Comparison of ENCODE assay signal across 14 cellular contexts in genomic region chr7:105205592-105206211, GRCh38.
DNase-seq lines count a peak whose midpoint lies in the region; ATAC-seq, FAIRE-seq and TF ChIP-seq lines count a peak whose summit lies in the region.
"Had no signal": no experiment of that assay in that cellular context is flagged by ENCODE, and none has a peak within 500 bp of the region (broad histone marks: within the 10 kb centered on the region; RNA-seq: fewer than 3 reads in every experiment).

No MANE protein-coding gene starts in this region.

- no peak overlapping the region for H3K4me2 ChIP-seq in osteoblast (ENCODE audit: insufficient read depth, low read length)
- H3K4me2 ChIP-seq: hepatocyte had no signal

- no peak for TF ChIP-seq POLR2A in gastroesophageal sphincter (IDR thresholded peaks at IDR 0.05)

- intact Hi-C loops in activated naive CD4-positive, alpha-beta T cell treated with anti-CD3 and anti-CD28 coated beads for 36 hours (cut with micrococcal nuclease): loop anchor here (1.0 to 5.0 kb wide), 8 partner anchors 17 to 907 kb away; partner anchors contain the start of gene SYPL1

- no peak for TF ChIP-seq EP300 in gastroesophageal sphincter (IDR thresholded peaks at IDR 0.05)

- no peaks in the 10 kb centered on the region for H3K9me3 Mint-ChIP-seq in activated naive CD4-positive, alpha-beta T cell treated with anti-CD3 and anti-CD28 coated beads for 36 hours
- H3K9me3 Mint-ChIP-seq: type B pancreatic cell had no signal

- DNase-seq in activated T-cell treated with anti-CD3 and anti-CD28 coated beads for 48 hours (ENCODE audit: low read depth): peak; percentile 25
- no peak for DNase-seq in activated T-cell treated with anti-CD3 and anti-CD28 coated beads for 4 hours
- DNase-seq in activated naive CD4-positive, alpha-beta T cell treated with anti-CD3 and anti-CD28 coated beads for 36 hours: peak; percentile 74
- DNase-seq in osteoblast (ENCODE audit: insufficient read length, low spot score, missing footprints): peak; percentile 10
- DNase-seq in D721Med (ENCODE audit: insufficient read length, low spot score): no peak
- DNase-seq in cerebellum (ENCODE audit: low spot score): no peak
- no peak for DNase-seq in NCI-H1105 (lab: John Stamatoyannopoulos, UW)
- DNase-seq: NCI-H446, OCI-M1, right lobe of liver had no signal

- H3K4me3 Mint-ChIP-seq in activated naive CD4-positive, alpha-beta T cell treated with anti-CD3 and anti-CD28 coated beads for 36 hours: peak overlapping the region; percentile 63
- H3K4me3 Mint-ChIP-seq: type B pancreatic cell had no signal

- H3K79me2 ChIP-seq in osteoblast (ENCODE audit: insufficient read depth, low read length): peaks cover 75% of the 10 kb centered on the region

- peak overlapping the region; percentile 7 for H3K27ac ChIP-seq in osteoblast (ENCODE audit: low read depth, low read length)
- no peak overlapping the region for H3K27ac ChIP-seq in gastroesophageal sphincter
- H3K27ac ChIP-seq: hepatocyte, right lobe of liver had no signal

- peaks cover 7% of the 10 kb centered on the region for H3K36me3 Mint-ChIP-seq in activated naive CD4-positive, alpha-beta T cell treated with anti-CD3 and anti-CD28 coated beads for 36 hours (ENCODE audit: low read depth)

- TF ChIP-seq CTCF in osteoblast (IDR thresholded peaks at IDR 0.05; ENCODE audit: extremely low read depth, low read depth, low read length): no peak
- TF ChIP-seq CTCF in D721Med (IDR thresholded peaks at IDR 0.05; ENCODE audit: insufficient read depth, missing control alignments): no peak
- no peak for TF ChIP-seq CTCF in gastroesophageal sphincter (IDR thresholded peaks at IDR 0.05)

- no peaks in the 10 kb centered on the region for H3K27me3 Mint-ChIP-seq in activated naive CD4-positive, alpha-beta T cell treated with anti-CD3 and anti-CD28 coated beads for 36 hours (ENCODE audit: low read depth)
- H3K27me3 Mint-ChIP-seq: type B pancreatic cell had no signal

- H3K36me3 ChIP-seq in osteoblast (ENCODE audit: insufficient read depth, low read length): peaks cover 5% of the 10 kb centered on the region
- H3K36me3 ChIP-seq in gastroesophageal sphincter: peaks cover 0 to 9% of the 10 kb centered on the region in 2 donors
- H3K36me3 ChIP-seq: right lobe of liver had no signal

- H3K27me3 ChIP-seq in osteoblast (ENCODE audit: insufficient read depth, low read length): no peaks in the 10 kb centered on the region
- no peaks in the 10 kb centered on the region for H3K27me3 ChIP-seq in gastroesophageal sphincter
- H3K27me3 ChIP-seq: hepatocyte, right lobe of liver had no signal

- peaks cover 22% of the 10 kb centered on the region for H4K20me1 ChIP-seq in osteoblast (ENCODE audit: insufficient read depth, low read length)

- 86 to 90% methylated on average over 2 to 5 of the region's 7 CpGs for WGBS in gastroesophageal sphincter (ENCODE audit: low coverage in 1 of 2), 2 donors

- FAIRE-seq in D721Med (lab: Jason Lieb, UNC): no peak

- H3K4me1 ChIP-seq in osteoblast (ENCODE audit: insufficient read depth, low read length): peaks cover 3% of the 10 kb centered on the region
- peaks cover 0 to 23% (median 2%) of the 10 kb centered on the region in 3 donors for H3K4me1 ChIP-seq in gastroesophageal sphincter

- H2AFZ ChIP-seq in osteoblast (ENCODE audit: low read length): no peak overlapping the region
- H2AFZ ChIP-seq: hepatocyte had no signal

- H3K27ac Mint-ChIP-seq in activated naive CD4-positive, alpha-beta T cell treated with anti-CD3 and anti-CD28 coated beads for 36 hours: peak overlapping the region; percentile 88
- H3K27ac Mint-ChIP-seq: type B pancreatic cell had no signal

- H3K9me3 ChIP-seq in osteoblast (ENCODE audit: low read depth, low read length) (no peaks in the 10 kb centered on the region), gastroesophageal sphincter (no peaks in the 10 kb centered on the region)
- H3K9me3 ChIP-seq: right lobe of liver had no signal

- H3K4me3 ChIP-seq in osteoblast (ENCODE audit: insufficient read depth, low read length): no peak overlapping the region
- no peak overlapping the region for H3K4me3 ChIP-seq in gastroesophageal sphincter
- H3K4me3 ChIP-seq: hepatocyte, right lobe of liver had no signal

- CTCF ChIA-PET in activated naive CD4-positive, alpha-beta T cell treated with anti-CD3 and anti-CD28 coated beads for 36 hours (lab: Charles Lee): interaction anchor here (0.6 to 0.8 kb wide), 4 partner anchors 17 to 287 kb away, joined by 3 to 4 read pairs (median 4); no protein-coding TSS in a partner anchor

- ATAC-seq in gastroesophageal sphincter: no peak
- ATAC-seq: left lobe of liver, right lobe of liver had no signal

- peaks cover 56% of the 10 kb centered on the region for H3K4me1 Mint-ChIP-seq in activated naive CD4-positive, alpha-beta T cell treated with anti-CD3 and anti-CD28 coated beads for 36 hours (ENCODE audit: low read depth)

Comparison
In these comparisons a context has a peak if more than half of its experiments do, and no peak if none do; other contexts are left out.
1. DNase-seq: peak in activated T-cell treated with anti-CD3 and anti-CD28 coated beads for 48 hours (single experiment), activated naive CD4-positive, alpha-beta T cell treated with anti-CD3 and anti-CD28 coated beads for 36 hours (single experiment) and osteoblast (single experiment); none in activated T-cell treated with anti-CD3 and anti-CD28 coated beads for 4 hours (single experiment), D721Med (single experiment), cerebellum (single experiment) and NCI-H1105 (single experiment).